Comparison of ENCODE assay signal across 18 cellular contexts in the genomic region with DNA sequence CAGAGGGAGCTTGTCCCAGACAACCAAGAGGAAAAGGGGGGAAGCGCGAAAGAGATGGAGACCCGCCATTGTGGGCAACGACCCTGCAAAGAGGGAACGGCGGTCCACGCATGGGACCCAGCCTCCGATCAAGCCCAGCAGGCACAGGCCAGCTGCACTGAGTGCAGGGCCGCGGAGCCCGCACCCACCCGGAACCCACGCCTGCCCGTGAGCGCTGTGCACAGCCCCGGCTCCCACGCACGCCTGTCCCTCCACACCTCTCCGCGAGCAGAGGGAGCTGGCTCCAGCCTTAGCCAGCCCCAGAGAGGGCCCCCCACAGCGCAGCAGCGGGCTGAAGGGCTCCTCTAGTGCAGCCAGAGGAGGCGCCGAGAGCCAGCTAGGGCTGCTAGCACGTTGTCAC.
DNase-seq lines count a peak whose midpoint lies in the region; ATAC-seq, FAIRE-seq and TF ChIP-seq lines count a peak whose summit lies in the region.
"Had no signal": no experiment of that assay in that cellular context is flagged by ENCODE, and none has a peak within 500 bp of the region (broad histone marks: within the 10 kb centered on the region; RNA-seq: fewer than 3 reads in every experiment).

No MANE protein-coding gene starts in this region.

- peaks cover 2 to 25% (median 4%) of the 10 kb centered on the region in 3 experiments; a peak in 6 of 7 replicates for H3K36me3 Mint-ChIP-seq in H9 (ENCODE audit: insufficient read depth in 1 of 3, low read depth in 3 of 3)
- H3K36me3 Mint-ChIP-seq: CD8-positive, alpha-beta T cell had no signal

- H3K9ac ChIP-seq in H9 (ENCODE audit: extremely low read depth, insufficient read length, low read length), result no peak overlapping the region
- no peak overlapping the region for H3K9ac ChIP-seq in kidney (ENCODE audit: low read length in 2 of 2)
- peak overlapping the region; percentile 60 for H3K9ac ChIP-seq in neuronal stem cell (ENCODE audit: low read depth, low read length, poor library complexity)
- H3K9ac ChIP-seq: BLaER1 treated with 17β-estradiol and CSF1 and Interleukin-3, amounts not matched to agents 10 nM and 100 nM had no signal

- H3K4me1 Mint-ChIP-seq in H9, result peaks cover 10 to 11% of the 10 kb centered on the region in 2 experiments
- H3K4me1 Mint-ChIP-seq: B cell had no signal

- H3T11ph ChIP-seq in H9 (ENCODE audit: low read length), result no peak overlapping the region

- H3K27me3 ChIP-seq in H9 (ENCODE audit: insufficient read depth, low read length) (no peaks in the 10 kb centered on the region), neuronal stem cell (ENCODE audit: control insufficient read depth in 3 of 3, insufficient read depth in 3 of 3, low read depth in 1 of 3, low read length in 3 of 3) (no peaks in the 10 kb centered on the region), testis (no peaks in the 10 kb centered on the region)
- H3K27me3 ChIP-seq: BLaER1 treated with 17β-estradiol and CSF1 and Interleukin-3, amounts not matched to agents 10 nM and 100 nM had no signal

- ATAC-seq in GM21367 (IDR thresholded peaks at IDR 0.05; ENCODE audit: unreplicated experiment) (no peak), HG03095 (IDR thresholded peaks at IDR 0.05; ENCODE audit: unreplicated experiment) (no peak)
- ATAC-seq: CD8-positive, alpha-beta T cell had no signal

- no peaks in the 10 kb centered on the region for H3K9me3 ChIP-seq in H9 (ENCODE audit: control insufficient read depth, low read depth, low read length)
- peaks cover 0 to 16% of the 10 kb centered on the region in 2 donors for H3K9me3 ChIP-seq in kidney (ENCODE audit: control insufficient read depth in 1 of 2, low read length in 2 of 2)
- no peaks in the 10 kb centered on the region for H3K9me3 ChIP-seq in neuronal stem cell (replicated peaks in 1 of 2; ENCODE audit: control insufficient read depth in 2 of 2, insufficient read depth in 1 of 2, low read depth in 1 of 2, low read length in 2 of 2)
- no peaks in the 10 kb centered on the region for H3K9me3 ChIP-seq in testis
- H3K9me3 ChIP-seq: HAP-1 had no signal

- H3K4me1 ChIP-seq in H9 (ENCODE audit: insufficient read depth, low read length) (no peaks in the 10 kb centered on the region), kidney (ENCODE audit: control insufficient read depth in 1 of 2, insufficient read depth in 1 of 2, low read depth in 1 of 2, low read length in 2 of 2) (no peaks in the 10 kb centered on the region), neuronal stem cell (ENCODE audit: control insufficient read depth in 2 of 2, insufficient read depth in 1 of 2, low read depth in 1 of 2, low read length in 2 of 2) (peaks cover 0 to 10% of the 10 kb centered on the region in 2 donors), testis (no peaks in the 10 kb centered on the region)
- H3K4me1 ChIP-seq: BLaER1 treated with 17β-estradiol and CSF1 and Interleukin-3, amounts not matched to agents 10 nM and 100 nM; HAP-1 had no signal

- no peak for FAIRE-seq in kidney (lab: Jason Lieb, UNC)
- FAIRE-seq: G401.6, GM12891, H1 had no signal

- H3K36me3 ChIP-seq in kidney (ENCODE audit: control insufficient read depth in 1 of 2, insufficient read depth in 2 of 2, low read length in 2 of 2), result no peaks in the 10 kb centered on the region
- no peaks in the 10 kb centered on the region for H3K36me3 ChIP-seq in neuronal stem cell (replicated peaks in 1 of 2; ENCODE audit: control insufficient read depth in 2 of 2, insufficient read depth in 2 of 2, low read length in 2 of 2)
- H3K36me3 ChIP-seq in testis (ENCODE audit: low read depth, missing control alignments), result no peaks in the 10 kb centered on the region
- H3K36me3 ChIP-seq: BLaER1 treated with 17β-estradiol and CSF1 and Interleukin-3, amounts not matched to agents 10 nM and 100 nM; HAP-1 had no signal

- H4K91ac ChIP-seq in H9 (ENCODE audit: insufficient read length, low read depth, low read length), result no peak overlapping the region
- H4K91ac ChIP-seq in neuronal stem cell (ENCODE audit: low read depth, low read length, poor library complexity), result no peak overlapping the region

- intact Hi-C loops in kidney (cut with DNase I), result no loop called here
- intact Hi-C loops in testis (cut with DNase I; ENCODE audit: low total_unique reads), result no loop called here

- no peaks in the 10 kb centered on the region for H3K79me2 ChIP-seq in H9 (ENCODE audit: insufficient read depth, low read length)

- H3K18ac ChIP-seq in H9 (ENCODE audit: insufficient read length, low read depth, low read length) (no peak overlapping the region), neuronal stem cell (ENCODE audit: low read length) (peak overlapping the region; percentile 87)

- no peak overlapping the region for H4K5ac ChIP-seq in H9 (ENCODE audit: insufficient read length, low read depth, low read length)

- no CpG with 5 or more reads among the region's 25 CpGs for WGBS in H9 (ENCODE audit: extremely low coverage, insufficient read length, low lambda C conversion rate)
- no CpG with 5 or more reads among the region's 25 CpGs for WGBS in neuronal stem cell (ENCODE audit: extremely low coverage in 2 of 2, insufficient read length in 2 of 2, insufficient replicate concordance in 1 of 2), 2 donors
- WGBS in testis, 2 donors, result 60 to 84% methylated on average over 14 to 25 of the region's 25 CpGs

- no peak overlapping the region for H3K4ac ChIP-seq in H9 (ENCODE audit: low read depth, low read length)
- H3K4ac ChIP-seq in neuronal stem cell (ENCODE audit: low read length), result no peak overlapping the region

- no peak overlapping the region for H2BK15ac ChIP-seq in H9 (ENCODE audit: low read depth, low read length)
- H2BK15ac ChIP-seq in neuronal stem cell (ENCODE audit: low read length), result peak overlapping the region; percentile 67

- H3K27ac Mint-ChIP-seq in H9, result no peak overlapping the region
- H3K27ac Mint-ChIP-seq: B cell; CD8-positive, alpha-beta T cell had no signal

- H2AK5ac ChIP-seq in H9 (ENCODE audit: insufficient read length, low read length), result no peak overlapping the region
- peak overlapping the region; percentile 83 for H2AK5ac ChIP-seq in neuronal stem cell (ENCODE audit: low read depth, low read length)

- H3K27ac ChIP-seq in H9 (ENCODE audit: insufficient read length, low read depth, low read length) (no peak overlapping the region), kidney (ENCODE audit: low read depth in 2 of 2, low read length in 2 of 2) (no peak overlapping the region), neuronal stem cell (replicated peaks; ENCODE audit: low read length) (no peak overlapping the region), testis (no peak overlapping the region)
- H3K27ac ChIP-seq: BLaER1 treated with 17β-estradiol and CSF1 and Interleukin-3, amounts not matched to agents 10 nM and 100 nM; HL-60 had no signal

- H2BK12ac ChIP-seq in H9 (ENCODE audit: insufficient read length, low read depth, low read length) (no peak overlapping the region), neuronal stem cell (ENCODE audit: low read length) (peak overlapping the region; percentile 86)

- H3K9me3 Mint-ChIP-seq in H9, result peaks cover 8 to 11% of the 10 kb centered on the region in 2 experiments

- TF ChIP-seq CTCF in H9 (conservative IDR thresholded peaks at IDR 0.05) (no peak), kidney (IDR thresholded peaks at IDR 0.05; ENCODE audit: borderline replicate concordance, extremely low read depth, insufficient read depth) (no peak), testis (IDR thresholded peaks at IDR 0.05) (no peak)

- H4K8ac ChIP-seq in H9 (replicated peaks; ENCODE audit: insufficient read length, low read depth, low read length), result no peak overlapping the region
- H4K8ac ChIP-seq in neuronal stem cell (ENCODE audit: low read depth, low read length), result no peak overlapping the region

- no peak overlapping the region for H3K56ac ChIP-seq in H9 (ENCODE audit: insufficient read length, low read depth, low read length)

- no peak overlapping the region for H2BK5ac ChIP-seq in H9 (ENCODE audit: insufficient read length, low read length)
- no peak overlapping the region for H2BK5ac ChIP-seq in neuronal stem cell (ENCODE audit: low read length)

- H3K23ac ChIP-seq in H9 (ENCODE audit: insufficient read length, low read depth, low read length), result no peak overlapping the region
- peak overlapping the region; percentile 47 for H3K23ac ChIP-seq in neuronal stem cell (ENCODE audit: low read depth, low read length, poor library complexity)

- H2AFZ ChIP-seq in H9 (ENCODE audit: low read length) (no peak overlapping the region), neuronal stem cell (ENCODE audit: low read length) (no peak overlapping the region)

- H2BK20ac ChIP-seq in H9 (ENCODE audit: low read depth, low read length, poor library complexity, severe bottlenecking), result no peak overlapping the region

- no peaks in the 10 kb centered on the region for H4K20me1 ChIP-seq in H9 (ENCODE audit: control insufficient read depth, insufficient read depth, insufficient read length)
- H4K20me1 ChIP-seq: BLaER1 treated with 17β-estradiol and CSF1 and Interleukin-3, amounts not matched to agents 10 nM and 100 nM had no signal

- no peaks in the 10 kb centered on the region for H3K23me2 ChIP-seq in H9 (ENCODE audit: insufficient read length, low read depth, low read length, poor library complexity, severe bottlenecking)

- H2BK120ac ChIP-seq in H9 (ENCODE audit: low read depth, low read length, poor library complexity, severe bottlenecking) (no peak overlapping the region), neuronal stem cell (ENCODE audit: low read depth, low read length) (no peak overlapping the region)

- H3K14ac ChIP-seq in H9 (ENCODE audit: insufficient read depth, low read length) (no peak overlapping the region; the same call in 1 of the 2 replicates), neuronal stem cell (ENCODE audit: low read length) (peak overlapping the region; percentile 47)

- H3K4me2 ChIP-seq in H9 (ENCODE audit: insufficient read depth, insufficient read length, low read length) (no peak overlapping the region), neuronal stem cell (ENCODE audit: insufficient read depth, low read length, poor library complexity, severe bottlenecking) (no peak overlapping the region)
- H3K4me2 ChIP-seq: BLaER1 treated with 17β-estradiol and CSF1 and Interleukin-3, amounts not matched to agents 10 nM and 100 nM had no signal

- DNase-seq in H9 (peak; percentile 26), kidney (peak; percentile 66), neuronal stem cell (ENCODE audit: low spot score) (no peak), testis (no peak), DMS153 (lab: John Stamatoyannopoulos, UW) (no peak), SW 1271 (lab: John Stamatoyannopoulos, UW) (no peak)
- DNase-seq: Calu3; CD8-positive, alpha-beta T cell; DMS 273 treated with DMSO at 0.1 percent for 48 hours had no signal

- no peak overlapping the region for H3K4me3 Mint-ChIP-seq in H9
- H3K4me3 Mint-ChIP-seq: B cell; CD8-positive, alpha-beta T cell had no signal

- TF ChIP-seq POLR2A in testis (IDR thresholded peaks at IDR 0.05), result no peak

- H3K27me3 Mint-ChIP-seq in H9 (ENCODE audit: low read depth), result no peaks in the 10 kb centered on the region
- H3K27me3 Mint-ChIP-seq: B cell had no signal

- H3K4me3 ChIP-seq in kidney (ENCODE audit: low read length in 2 of 2) (no peak overlapping the region), neuronal stem cell (ENCODE audit: low read length in 2 of 2) (no peak overlapping the region), testis (peak overlapping the region; percentile 21 to 50)
- H3K4me3 ChIP-seq: BLaER1 treated with 17β-estradiol and CSF1 and Interleukin-3, amounts not matched to agents 10 nM and 100 nM; HAP-1 had no signal

- H3K79me1 ChIP-seq in H9 (ENCODE audit: insufficient read depth, low read depth, low read length, poor library complexity, severe bottlenecking) (no peaks in the 10 kb centered on the region), neuronal stem cell (ENCODE audit: low read depth, low read length) (no peaks in the 10 kb centered on the region)

Comparison
In these comparisons a context has a peak if more than half of its experiments do, and no peak if none do; other contexts are left out.
1. DNase-seq: peak in H9 (single experiment) and kidney (single experiment); none in neuronal stem cell (single experiment), testis (single experiment), DMS153 (single experiment) and SW 1271 (0 of 2).
2. H3K4me3 ChIP-seq: peak in testis (2 of 2); none in kidney (0 of 2) and neuronal stem cell (0 of 2).